15 cellular contexts compared by ENCODE assay signal in the genomic region with DNA sequence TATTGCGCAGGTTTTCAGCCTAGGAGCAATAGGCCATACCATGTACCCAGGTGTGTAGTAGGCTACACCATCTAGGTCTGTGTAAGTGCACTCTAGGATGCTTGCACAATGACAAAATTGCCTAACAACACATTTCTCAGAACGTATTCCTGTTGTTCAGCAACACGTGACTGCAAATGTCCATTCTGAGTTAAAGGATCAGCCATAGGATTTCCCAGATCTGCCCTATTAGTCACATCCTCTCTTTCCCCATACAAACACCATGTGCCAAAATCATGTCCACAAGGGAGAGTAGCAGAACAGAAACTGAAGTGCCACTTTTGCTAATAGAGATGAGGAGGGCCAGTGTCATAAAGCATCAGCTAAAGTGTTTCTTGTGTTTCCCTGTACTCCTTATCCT. TPM values are rescaled to one million over a fixed set of nuclear protein-coding genes. Genes with fewer than 3 reads are reported as not detected.
DNase-seq lines count a peak whose midpoint lies in the region; ATAC-seq, FAIRE-seq and TF ChIP-seq lines count a peak whose summit lies in the region.
"Had no signal": no experiment of that assay in that cellular context is flagged by ENCODE, and none has a peak within 500 bp of the region (broad histone marks: within the 10 kb centered on the region; RNA-seq: fewer than 3 reads in every experiment).

No MANE protein-coding gene starts in this region.

- POLR2A ChIA-PET in naive thymus-derived CD4-positive, alpha-beta T cell (lab: Charles Lee): no interaction called here

- no peaks in the 10 kb centered on the region for H3K36me3 ChIP-seq in naive thymus-derived CD4-positive, alpha-beta T cell (ENCODE audit: control insufficient read depth in 2 of 3, insufficient read depth in 3 of 3, low read length in 3 of 3)
- H3K36me3 ChIP-seq: right lobe of liver had no signal

- H3K27ac Mint-ChIP-seq in naive thymus-derived CD4-positive, alpha-beta T cell: no peak overlapping the region
- H3K27ac Mint-ChIP-seq in activated naive CD4-positive, alpha-beta T cell treated with anti-CD3 and anti-CD28 coated beads, Interleukin-2, amount 10 ng/mL, durations not matched to agents 7 days and 5 days: no peak overlapping the region
- H3K27ac Mint-ChIP-seq: brain; T-helper 1 cell treated with Interleukin-12 subunit alpha and Interleukin-12 subunit beta and Interleukin-4 antibody, amounts not matched to agents 30 μg/mL and 1 μg/mL, for 36 hours had no signal

- H3K4me1 Mint-ChIP-seq in naive thymus-derived CD4-positive, alpha-beta T cell: peaks cover 0 to 7% (median 0%) of the 10 kb centered on the region in 7 donors
- no peaks in the 10 kb centered on the region for H3K4me1 Mint-ChIP-seq in activated naive CD4-positive, alpha-beta T cell treated with anti-CD3 and anti-CD28 coated beads, Interleukin-2, amount 10 ng/mL, durations not matched to agents 7 days and 5 days

- H3K4me1 ChIP-seq in naive thymus-derived CD4-positive, alpha-beta T cell (ENCODE audit: control insufficient read depth in 2 of 2, insufficient read depth in 2 of 2, low read length in 2 of 2): no peaks in the 10 kb centered on the region
- H3K4me1 ChIP-seq: right lobe of liver had no signal

- H3K27me3 Mint-ChIP-seq in naive thymus-derived CD4-positive, alpha-beta T cell: peaks cover 1 to 17% (median 9%) of the 10 kb centered on the region in 5 donors
- H3K27me3 Mint-ChIP-seq in activated naive CD4-positive, alpha-beta T cell treated with anti-CD3 and anti-CD28 coated beads, Interleukin-2, amount 10 ng/mL, durations not matched to agents 7 days and 5 days: peaks cover 4% of the 10 kb centered on the region

- no peak overlapping the region for H3K4me3 Mint-ChIP-seq in naive thymus-derived CD4-positive, alpha-beta T cell
- H3K4me3 Mint-ChIP-seq in activated naive CD4-positive, alpha-beta T cell treated with anti-CD3 and anti-CD28 coated beads, Interleukin-2, amount 10 ng/mL, durations not matched to agents 7 days and 5 days: no peak overlapping the region
- H3K4me3 Mint-ChIP-seq: brain; T-helper 1 cell treated with Interleukin-12 subunit alpha and Interleukin-12 subunit beta and Interleukin-4 antibody, amounts not matched to agents 30 μg/mL and 1 μg/mL, for 36 hours had no signal

- peaks cover 0 to 4% (median 0%) of the 10 kb centered on the region in 11 donors for H3K9me3 Mint-ChIP-seq in naive thymus-derived CD4-positive, alpha-beta T cell
- no peaks in the 10 kb centered on the region for H3K9me3 Mint-ChIP-seq in activated naive CD4-positive, alpha-beta T cell treated with anti-CD3 and anti-CD28 coated beads, Interleukin-2, amount 10 ng/mL, durations not matched to agents 7 days and 5 days
- H3K9me3 Mint-ChIP-seq: T-helper 1 cell treated with Interleukin-12 subunit alpha and Interleukin-12 subunit beta and Interleukin-4 antibody, amounts not matched to agents 30 μg/mL and 1 μg/mL, for 36 hours had no signal

- no peak for TF ChIP-seq CTCF in epithelial cell of esophagus (IDR thresholded peaks at IDR 0.05; ENCODE audit: insufficient read depth, low read depth, low read length, missing control alignments)

- H3K9me3 ChIP-seq in naive thymus-derived CD4-positive, alpha-beta T cell (ENCODE audit: control insufficient read depth in 2 of 3, low read length in 3 of 3): no peaks in the 10 kb centered on the region
- H3K9me3 ChIP-seq: right lobe of liver had no signal

- H3K27ac ChIP-seq in naive thymus-derived CD4-positive, alpha-beta T cell (ENCODE audit: low read depth, low read length): no peak overlapping the region
- H3K27ac ChIP-seq: right lobe of liver had no signal

- no peaks in the 10 kb centered on the region for H3K27me3 ChIP-seq in naive thymus-derived CD4-positive, alpha-beta T cell (ENCODE audit: control insufficient read depth in 2 of 2, insufficient read depth in 2 of 2, low read length in 2 of 2)
- H3K27me3 ChIP-seq: right lobe of liver had no signal

- intact Hi-C loops in naive thymus-derived CD4-positive, alpha-beta T cell (cut with micrococcal nuclease): no loop called here

- peak; percentile 68 for ATAC-seq in naive thymus-derived CD4-positive, alpha-beta T cell
- ATAC-seq in GM21576 (IDR thresholded peaks at IDR 0.05; ENCODE audit: unreplicated experiment): no peak
- ATAC-seq: K562 had no signal

- no peak for FAIRE-seq in HTR-8/SVneo (lab: Jason Lieb, UNC)
- FAIRE-seq: K562 had no signal

- peak; percentile 83 for DNase-seq in EL
- peak; percentile 56 for DNase-seq in NCI-H1092 treated with DMSO at 0.1 percent for 48 hours (lab: John Stamatoyannopoulos, UW)
- DNase-seq in epithelial cell of esophagus (ENCODE audit: low read depth): peak; percentile 94
- no peak for DNase-seq in naive thymus-derived CD4-positive, alpha-beta T cell
- no peak for DNase-seq in HTR-8/SVneo (ENCODE audit: insufficient read length, low spot score)
- no peak for DNase-seq in activated naive CD4-positive, alpha-beta T cell treated with anti-CD3 and anti-CD28 coated beads, Interleukin-2, amount 10 ng/mL, durations not matched to agents 7 days and 5 days
- DNase-seq in NCI-H1436 treated with DMSO at 0.1 percent for 48 hours (lab: John Stamatoyannopoulos, UW): no peak
- DNase-seq: DMS79, glutamatergic neuron, NCI-H524 treated with DMSO at 0.1 percent for 48 hours, right lobe of liver had no signal

- CTCF ChIA-PET in naive thymus-derived CD4-positive, alpha-beta T cell (lab: Charles Lee): no interaction called here
- CTCF ChIA-PET in activated naive CD4-positive, alpha-beta T cell treated with anti-CD3 and anti-CD28 coated beads, Interleukin-2, amount 10 ng/mL, durations not matched to agents 7 days and 5 days (lab: Charles Lee): no interaction called here

- no peaks in the 10 kb centered on the region for H3K36me3 Mint-ChIP-seq in naive thymus-derived CD4-positive, alpha-beta T cell
- H3K36me3 Mint-ChIP-seq in activated naive CD4-positive, alpha-beta T cell treated with anti-CD3 and anti-CD28 coated beads, Interleukin-2, amount 10 ng/mL, durations not matched to agents 7 days and 5 days: no peaks in the 10 kb centered on the region
- H3K36me3 Mint-ChIP-seq: brain had no signal

- no peak overlapping the region for H3K4me3 ChIP-seq in epithelial cell of esophagus (ENCODE audit: low read length)
- H3K4me3 ChIP-seq in naive thymus-derived CD4-positive, alpha-beta T cell (ENCODE audit: low read length): no peak overlapping the region
- H3K4me3 ChIP-seq: K562, right lobe of liver had no signal

RNA-seq across cellular contexts. Expression of a gene that starts 42.6 kb away (rescaled TPM):
- total RNA-seq in naive thymus-derived CD4-positive, alpha-beta T cell: not detected
- under 1 TPM; 0.11 to 0.28 TPM for polyA plus RNA-seq in naive thymus-derived CD4-positive, alpha-beta T cell
- total RNA-seq: K562 had no signal

Comparison
In these comparisons a context has a peak if more than half of its experiments do, and no peak if none do; other contexts are left out.
1. DNase-seq: peak in EL (single experiment), NCI-H1092 treated with DMSO at 0.1 percent for 48 hours (single experiment) and epithelial cell of esophagus (single experiment); none in naive thymus-derived CD4-positive, alpha-beta T cell (0 of 9), HTR-8/SVneo (single experiment), activated naive CD4-positive, alpha-beta T cell treated with anti-CD3 and anti-CD28 coated beads, Interleukin-2, amount 10 ng/mL, durations not matched to agents 7 days and 5 days (single experiment) and NCI-H1436 treated with DMSO at 0.1 percent for 48 hours (single experiment).